19 cellular contexts compared by ENCODE assay signal in genomic region chr3:20100106-20100605, GRCh38. TPM values are rescaled to one million over a fixed set of nuclear protein-coding genes. Genes with fewer than 3 reads are reported as not detected.
DNase-seq lines count a peak whose midpoint lies in the region; ATAC-seq and TF ChIP-seq lines count a peak whose summit lies in the region.
"Had no signal": no experiment of that assay in that cellular context is flagged by ENCODE, and none has a peak within 500 bp of the region (broad histone marks: within the 10 kb centered on the region; RNA-seq: fewer than 3 reads in every experiment).

No MANE protein-coding gene starts in this region.

- peaks cover 46 to 54% of the 10 kb centered on the region in 2 donors for H3K36me3 Mint-ChIP-seq in CD4-positive, alpha-beta memory T cell
- H3K36me3 Mint-ChIP-seq in T-helper 1 cell treated with Interleukin-12 subunit alpha and Interleukin-12 subunit beta and Interleukin-4 antibody, amounts not matched to agents 30 μg/mL and 1 μg/mL, for 36 hours (ENCODE audit: low read depth), result peaks cover 56% of the 10 kb centered on the region

- POLR2A ChIA-PET in CD4-positive, alpha-beta memory T cell (lab: Charles Lee; ENCODE audit: partially characterized antibody), result interaction anchor here (2.1 kb wide), 1 partner anchor 59 kb away, joined by 9 read pairs; the partner anchor contains the start of gene KAT2B

- peaks cover 66% of the 10 kb centered on the region for H3K4me1 ChIP-seq in CD4-positive, alpha-beta memory T cell (ENCODE audit: insufficient read depth, low read length)
- peaks cover 0 to 21% (median 8%) of the 10 kb centered on the region in 12 donors for H3K4me1 ChIP-seq in heart left ventricle

- peaks cover 47 to 92% (median 61%) of the 10 kb centered on the region in 4 donors for H3K4me1 Mint-ChIP-seq in CD4-positive, alpha-beta memory T cell
- peaks cover 66% of the 10 kb centered on the region for H3K4me1 Mint-ChIP-seq in T-helper 1 cell treated with Interleukin-12 subunit alpha and Interleukin-12 subunit beta and Interleukin-4 antibody, amounts not matched to agents 30 μg/mL and 1 μg/mL, for 36 hours (ENCODE audit: low read depth)

- H3K27ac Mint-ChIP-seq in CD4-positive, alpha-beta memory T cell, result peak overlapping the region; percentile 73 to 98 (median 91)
- H3K27ac Mint-ChIP-seq in T-helper 1 cell treated with Interleukin-12 subunit alpha and Interleukin-12 subunit beta and Interleukin-4 antibody, amounts not matched to agents 30 μg/mL and 1 μg/mL, for 36 hours, result peak overlapping the region; percentile 83

- no peak overlapping the region for H3K4me3 ChIP-seq in CD4-positive, alpha-beta memory T cell (ENCODE audit: low read length in 2 of 2)
- H3K4me3 ChIP-seq in dorsolateral prefrontal cortex (peak overlapping the region in 9 of 59 donors; percentile 1 to 30 (median 6)), heart left ventricle (no peak overlapping the region)
- H3K4me3 ChIP-seq: mucosa of descending colon, sigmoid colon had no signal

- no peaks in the 10 kb centered on the region for H3K27me3 ChIP-seq in CD4-positive, alpha-beta memory T cell (ENCODE audit: insufficient read depth, low read length)
- H3K27me3 ChIP-seq in dorsolateral prefrontal cortex, result no peaks in the 10 kb centered on the region
- no peaks in the 10 kb centered on the region for H3K27me3 ChIP-seq in heart left ventricle
- H3K27me3 ChIP-seq: sigmoid colon had no signal

- ATAC-seq in HG03159 (IDR thresholded peaks at IDR 0.05; ENCODE audit: unreplicated experiment) (no peak), heart left ventricle (no peak)
- ATAC-seq: left colon, mucosa of descending colon had no signal

- no peaks in the 10 kb centered on the region for H3K9me3 ChIP-seq in CD4-positive, alpha-beta memory T cell (ENCODE audit: control insufficient read depth in 1 of 2, low read length in 2 of 2)
- no peaks in the 10 kb centered on the region for H3K9me3 ChIP-seq in heart left ventricle
- H3K9me3 ChIP-seq: mucosa of descending colon, sigmoid colon had no signal

- peaks cover 12% of the 10 kb centered on the region for H3K36me3 ChIP-seq in CD4-positive, alpha-beta memory T cell (ENCODE audit: insufficient read depth, low read length)
- peaks cover 0 to 60% (median 15%) of the 10 kb centered on the region in 9 donors for H3K36me3 ChIP-seq in heart left ventricle

- TF ChIP-seq CTCF in dorsolateral prefrontal cortex (IDR thresholded peaks at IDR 0.05 in 54 of 56, conservative IDR thresholded peaks at IDR 0.05 in 2 of 56; ENCODE audit: low read depth in 1 of 56, partially characterized antibody in 56 of 56) (no peak), heart left ventricle (IDR thresholded peaks at IDR 0.05) (no peak)

- no peak for TF ChIP-seq POLR2A in heart left ventricle (IDR thresholded peaks at IDR 0.05)

- CTCF ChIA-PET in CD4-positive, alpha-beta memory T cell (lab: Charles Lee; ENCODE audit: partially characterized antibody), result interaction anchor here (0.6 kb wide), 1 partner anchor 9 kb away, joined by 3 read pairs; no protein-coding TSS in a partner anchor

- H3K4me3 Mint-ChIP-seq in CD4-positive, alpha-beta memory T cell, result peak overlapping the region; percentile 9 to 78 (median 58)
- H3K4me3 Mint-ChIP-seq in T-helper 1 cell treated with Interleukin-12 subunit alpha and Interleukin-12 subunit beta and Interleukin-4 antibody, amounts not matched to agents 30 μg/mL and 1 μg/mL, for 36 hours, result peak overlapping the region; percentile 14

- no peak for DNase-seq in CD4-positive, alpha-beta memory T cell
- DNase-seq in dorsolateral prefrontal cortex (no peak), pons (ENCODE audit: low spot score) (peak; percentile 93), NCI-H526 treated with DMSO at 0.1 percent for 48 hours (lab: John Stamatoyannopoulos, UW) (no peak), heart left ventricle (no peak)
- DNase-seq: AML-193; aorta; DMS 273 treated with DMSO at 0.1 percent for 48 hours; left colon; mucosa of descending colon; NCI-H2029 treated with DMSO at 0.1 percent for 48 hours; NCI-H510A treated with DMSO at 0.1 percent for 48 hours; occipital lobe; sigmoid colon; stimulated activated CD4-positive, alpha-beta T cell treated with anti-CD3 and anti-CD28 coated beads, Interleukin-1b, Interleukin-23, amount 100 ng/mL, for 48 hours; T1000 had no signal

- H3K27me3 Mint-ChIP-seq in CD4-positive, alpha-beta memory T cell, result no peaks in the 10 kb centered on the region
- no peaks in the 10 kb centered on the region for H3K27me3 Mint-ChIP-seq in T-helper 1 cell treated with Interleukin-12 subunit alpha and Interleukin-12 subunit beta and Interleukin-4 antibody, amounts not matched to agents 30 μg/mL and 1 μg/mL, for 36 hours (ENCODE audit: low read depth)

- H3K9me3 Mint-ChIP-seq in CD4-positive, alpha-beta memory T cell, result no peaks in the 10 kb centered on the region
- no peaks in the 10 kb centered on the region for H3K9me3 Mint-ChIP-seq in T-helper 1 cell treated with Interleukin-12 subunit alpha and Interleukin-12 subunit beta and Interleukin-4 antibody, amounts not matched to agents 30 μg/mL and 1 μg/mL, for 36 hours

- peak overlapping the region; percentile 32 for H3K27ac ChIP-seq in CD4-positive, alpha-beta memory T cell (ENCODE audit: low read depth, low read length)
- H3K27ac ChIP-seq in dorsolateral prefrontal cortex (peak overlapping the region; percentile 6 to 95 (median 81)), heart left ventricle (peak overlapping the region in 1 of 12 donors; percentile 59)
- H3K27ac ChIP-seq: HL-60, sigmoid colon had no signal

- WGBS in heart left ventricle, 4 donors, result 65 to 73% (median 71%) methylated on average over 1 of the region's 1 CpG

- intact Hi-C loops in CD4-positive, alpha-beta memory T cell (cut with micrococcal nuclease), result loop anchor here (5.0 kb wide), 2 partner anchors 58 to 87 kb away; partner anchors contain the start of genes KAT2B and SGO1
- intact Hi-C loops in dorsolateral prefrontal cortex (cut with DNase I) (loop anchor here (10.0 kb wide), 1 partner anchor 55 kb away; the partner anchor contains the start of gene KAT2B (in 2 of the 2)), heart left ventricle (cut with DNase I) (no loop called here)

RNA-seq across cellular contexts. Expression of gene KAT2B, which starts 59.9 kb away (rescaled TPM):
- 10 to 100 TPM; 81.3 to 85.9 TPM for total RNA-seq in CD4-positive, alpha-beta memory T cell
- 10 to 100 TPM in 1 of 2 donors, 1 to 10 TPM in 1; 4.3 to 11.5 TPM for polyA plus RNA-seq in CD4-positive, alpha-beta memory T cell
- 100 to 1,000 TPM in 47 of 120 experiments, 10 to 100 TPM in 73; 45.8 to 193 (median 92.8) TPM for total RNA-seq in dorsolateral prefrontal cortex
- total RNA-seq in heart left ventricle, result 10 to 100 TPM; 45.9 to 82.8 (median 70.2) TPM
- polyA plus RNA-seq in heart left ventricle, result 10 to 100 TPM; 19.4 to 26.2 TPM

Comparison
In these comparisons a context has a peak if more than half of its experiments do, and no peak if none do; other contexts are left out.
1. intact Hi-C loops: an anchor here in CD4-positive, alpha-beta memory T cell (5.0 kb wide) and dorsolateral prefrontal cortex (10.0 kb wide); none called in heart left ventricle.